In the genomic region with DNA sequence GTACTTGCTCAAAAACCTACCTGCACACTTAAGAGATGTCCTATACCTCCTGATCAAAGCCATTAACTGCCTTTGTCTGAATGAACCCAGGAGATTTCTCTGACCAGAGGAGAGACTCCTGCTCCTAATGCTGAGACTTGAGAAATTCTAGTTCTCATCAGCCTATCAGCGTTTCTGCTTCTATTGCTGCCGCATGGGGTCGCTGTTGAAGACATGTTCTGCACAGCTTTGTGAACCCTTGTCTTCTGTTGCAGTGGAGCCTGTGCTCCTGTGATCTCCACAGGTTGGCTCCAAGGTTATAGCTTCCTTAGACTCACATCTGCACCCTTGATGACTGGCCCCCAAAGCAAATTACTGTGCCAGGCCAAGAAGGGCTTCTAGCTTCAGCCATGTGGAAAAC, we compare ENCODE assay signal across 16 cellular contexts. TPM values are rescaled to one million over a fixed set of nuclear protein-coding genes. Genes with fewer than 3 reads are reported as not detected.
DNase-seq lines count a peak whose midpoint lies in the region; TF ChIP-seq lines count a peak whose summit lies in the region.
"Had no signal": no experiment of that assay in that cellular context is flagged by ENCODE, and none has a peak within 500 bp of the region (broad histone marks: within the 10 kb centered on the region; RNA-seq: fewer than 3 reads in every experiment).

No MANE protein-coding gene starts in this region.

- H3K27me3 ChIP-seq in BE2C: no peaks in the 10 kb centered on the region
- no peaks in the 10 kb centered on the region for H3K27me3 ChIP-seq in PC-9 (ENCODE audit: insufficient read depth, low read depth)
- H3K27me3 ChIP-seq in sigmoid colon: no peaks in the 10 kb centered on the region
- H3K27me3 ChIP-seq: suprapubic skin had no signal

- H2AFZ ChIP-seq in PC-9: no peak overlapping the region

- TF ChIP-seq POLR2A in sigmoid colon (IDR thresholded peaks at IDR 0.05): no peak

- TF ChIP-seq CTCF in BE2C (IDR thresholded peaks at IDR 0.05; ENCODE audit: low read depth, low read length) (peak; percentile 42), GM12873 (IDR thresholded peaks at IDR 0.05; ENCODE audit: insufficient read depth, low read depth, low read length, missing control alignments) (peak; percentile 44), PC-9 (conservative IDR thresholded peaks at IDR 0.05) (peak; percentile 57), glutamatergic neuron (IDR thresholded peaks at IDR 0.05; ENCODE audit: partially characterized antibody, unreplicated experiment) (peak; percentile 24), sigmoid colon (IDR thresholded peaks at IDR 0.05) (no peak)

- no peak for TF ChIP-seq EP300 in sigmoid colon (IDR thresholded peaks at IDR 0.05)

- no peaks in the 10 kb centered on the region for H3K79me2 ChIP-seq in PC-9 (ENCODE audit: low read depth)

- no peaks in the 10 kb centered on the region for H3K36me3 Mint-ChIP-seq in glutamatergic neuron (ENCODE audit: unreplicated experiment)

- no TSS peak for BruUV-seq in PC-9 (replicated peaks; lab: Mats Ljungman, UMichigan)

- no peak overlapping the region for H3K27ac Mint-ChIP-seq in glutamatergic neuron (ENCODE audit: unreplicated experiment)
- H3K27ac Mint-ChIP-seq: activated T-helper 2 cell treated with anti-CD3 and anti-CD28 coated beads, Interferon-gamma antibody, Interleukin-2, Interleukin-4, amounts not matched to agents 10 μg/mL and 5 μg/mL and 100 μg/mL, durations not matched to agents 14 hours and 24 hours and 36 hours had no signal

- H3K9me3 Mint-ChIP-seq in glutamatergic neuron (ENCODE audit: unreplicated experiment): peaks cover 1% of the 10 kb centered on the region

- peaks cover 12% of the 10 kb centered on the region for H3K4me1 Mint-ChIP-seq in glutamatergic neuron (ENCODE audit: low read depth, unreplicated experiment)

- H3K9me3 ChIP-seq in BE2C (no peaks in the 10 kb centered on the region), PC-9 (ENCODE audit: insufficient read depth, low read depth) (peaks cover 13% of the 10 kb centered on the region), sigmoid colon (peaks cover 0 to 2% (median 0%) of the 10 kb centered on the region in 4 donors)
- H3K9me3 ChIP-seq: suprapubic skin had no signal

- no peaks in the 10 kb centered on the region for H4K20me1 ChIP-seq in PC-9 (ENCODE audit: insufficient read depth)

- H3K4me3 Mint-ChIP-seq in glutamatergic neuron (ENCODE audit: unreplicated experiment): no peak overlapping the region

- H3F3A ChIP-seq in PC-9 (ENCODE audit: insufficient read depth, low read depth): no peaks in the 10 kb centered on the region

- POLR2A ChIA-PET in PC-9 (lab: Charles Lee; ENCODE audit: unreplicated experiment): no interaction called here

- no peak overlapping the region for H3K4me2 ChIP-seq in PC-9

- CTCF ChIA-PET in PC-9 (lab: Charles Lee): interaction anchor here (0.6 kb wide), 3 partner anchors 20 to 97 kb away, joined by 3 to 8 read pairs (median 3); no protein-coding TSS in a partner anchor

- H3K36me3 ChIP-seq in BE2C: no peaks in the 10 kb centered on the region
- H3K36me3 ChIP-seq in PC-9 (ENCODE audit: low read depth): no peaks in the 10 kb centered on the region
- H3K36me3 ChIP-seq in sigmoid colon: no peaks in the 10 kb centered on the region
- H3K36me3 ChIP-seq: spleen, suprapubic skin had no signal

- H3K27me3 Mint-ChIP-seq in glutamatergic neuron (ENCODE audit: unreplicated experiment): peaks cover 9% of the 10 kb centered on the region

- H3K27ac ChIP-seq in PC-9 (no peak overlapping the region), sigmoid colon (no peak overlapping the region)
- H3K27ac ChIP-seq: spleen, suprapubic skin had no signal

- H3K4me1 ChIP-seq in BE2C (0 out of 2 replicates have a peak, but pooled peaks cover 6% of the 10 kb centered on the region), PC-9 (replicated peaks; ENCODE audit: insufficient read depth) (peaks cover 11% of the 10 kb centered on the region; the same call in 1 of the 2 replicates), sigmoid colon (peaks cover 0 to under 1% (median 0%) of the 10 kb centered on the region in 4 donors)

- H3K4me3 ChIP-seq in BE2C (ENCODE audit: low read depth, low read length) (no peak overlapping the region), PC-9 (no peak overlapping the region), sigmoid colon (no peak overlapping the region)
- H3K4me3 ChIP-seq: lung, spleen, suprapubic skin had no signal

- 50 to 72% methylated on average over 3 of the region's 3 CpGs for WGBS in sigmoid colon, 2 donors

- no peaks in the 10 kb centered on the region for H3K9me2 ChIP-seq in PC-9 (ENCODE audit: insufficient read depth)

- intact Hi-C loops in PC-9 (cut with micrococcal nuclease; ENCODE audit: unreplicated experiment) (no loop called here), sigmoid colon (cut with DNase I) (no loop called here)

- DNase-seq in BE2C (no peak), PC-9 (no peak), glutamatergic neuron (no peak), SKM-1 (lab: John Stamatoyannopoulos, UW; ENCODE audit: unreplicated experiment) (no peak), NCI-H146 treated with DMSO at 0.1 percent for 48 hours (lab: John Stamatoyannopoulos, UW; ENCODE audit: unreplicated experiment) (no peak), sigmoid colon (no peak)
- DNase-seq: activated CD4-positive, alpha-beta T cell treated with anti-CD3 and anti-CD28 coated beads, Interleukin-2, amount 50 U/mL, for 4 hours; caudate nucleus; hypothalamus; spleen; T-helper 2 cell had no signal

RNA-seq across cellular contexts. Expression of gene EDN2, which starts 40.2 kb away (rescaled TPM):
- not detected for polyA plus RNA-seq in BE2C (2012; ENCODE audit: insufficient read depth, insufficient read length, low read depth)
- 0.43 and 0.48 TPM in 2 replicates for total RNA-seq in PC-9 (2021)
- not detected for total RNA-seq in glutamatergic neuron (ENCODE audit: unreplicated experiment)
- 1 to 10 TPM in 1 of 4 donors, not detected in 3; 2.2 TPM for total RNA-seq in sigmoid colon
- 1 to 10 TPM in 1 of 3 donors, under 1 TPM in 2; 0.57 to 4.8 (median 0.92) TPM for polyA plus RNA-seq in sigmoid colon
- total RNA-seq: activated T-helper 2 cell treated with anti-CD3 and anti-CD28 coated beads, Interferon-gamma antibody, Interleukin-2, Interleukin-4, amounts not matched to agents 10 μg/mL and 5 μg/mL and 100 μg/mL, durations not matched to agents 14 hours and 24 hours and 36 hours; M059J; spleen had no signal
- polyA plus RNA-seq: spleen had no signal

Comparison
In these comparisons a context has a peak if more than half of its experiments do, and no peak if none do; other contexts are left out.
1. CTCF ChIP-seq: peak in BE2C (single experiment), GM12873 (single experiment), PC-9 (single experiment) and glutamatergic neuron (single experiment); none in sigmoid colon (0 of 4).